ENCODE assay signal across 13 cellular contexts in genomic region chr15:88449581-88449980, GRCh38. TPM values are rescaled to one million over a fixed set of nuclear protein-coding genes. Genes with fewer than 3 reads are reported as not detected.
DNase-seq lines count a peak whose midpoint lies in the region; ATAC-seq, FAIRE-seq and TF ChIP-seq lines count a peak whose summit lies in the region.
"Had no signal": no experiment of that assay in that cellular context is flagged by ENCODE, and none has a peak within 500 bp of the region (broad histone marks: within the 10 kb centered on the region; RNA-seq: fewer than 3 reads in every experiment).

No MANE protein-coding gene starts in this region.

- DNase-seq in A549 (ENCODE audit: low read depth in 1 of 2, low spot score in 1 of 2) (no peak), colonic mucosa (peak; percentile 3), osteocyte (ENCODE audit: extremely low spot score, unreplicated experiment) (peak; percentile 65), OCI-M1 (lab: John Stamatoyannopoulos, UW) (no peak)
- no peak for DNase-seq in activated CD4-positive, CD25-positive, alpha-beta regulatory T cell treated with anti-CD3 and anti-CD28 coated beads, Interleukin-2, amount 50 U/mL, for 72 hours

- no peaks in the 10 kb centered on the region for H3K9me3 Mint-ChIP-seq in osteocyte (ENCODE audit: unreplicated experiment)

- no peaks in the 10 kb centered on the region for H3K9me2 ChIP-seq in Loucy (replicated peaks; ENCODE audit: low read depth, low read length)

- H3K36me3 ChIP-seq in Loucy (ENCODE audit: insufficient read depth, low read length) = no peaks in the 10 kb centered on the region
- H3K36me3 ChIP-seq in colonic mucosa = no peaks in the 10 kb centered on the region
- H3K36me3 ChIP-seq: BE2C had no signal

- 79% methylated on average over 8 of the region's 8 CpGs for WGBS in A549 (ENCODE audit: missing lambda C conversion rate)

- no peak overlapping the region for H3K4me3 Mint-ChIP-seq in osteocyte (ENCODE audit: unreplicated experiment)
- H3K4me3 Mint-ChIP-seq: CD4-positive, alpha-beta memory T cell; HFFc6 had no signal

- H3K9ac ChIP-seq in Loucy (ENCODE audit: low read depth, low read length, poor library complexity, severe bottlenecking) = no peak overlapping the region
- no peak overlapping the region for H3K9ac ChIP-seq in colonic mucosa (ENCODE audit: low read depth in 2 of 2, low read length in 2 of 2)

- no peaks in the 10 kb centered on the region for H3K4me1 Mint-ChIP-seq in osteocyte (ENCODE audit: unreplicated experiment)

- CTCF ChIA-PET in A549 (lab: Yijun Ruan, JAX) = interaction anchor here (0.6 to 12.9 kb wide), 36 partner anchors 9 to 1825 kb away, joined by 3 to 201 read pairs (median 5); partner anchors contain the start of gene NTRK3

- no peaks in the 10 kb centered on the region for H3K27me3 ChIP-seq in Loucy (ENCODE audit: insufficient read depth, low read length, poor library complexity, severe bottlenecking)
- no peaks in the 10 kb centered on the region for H3K27me3 ChIP-seq in colonic mucosa
- H3K27me3 ChIP-seq: BE2C had no signal

- FAIRE-seq in A549 (lab: Jason Lieb, UNC) = no peak
- FAIRE-seq: A204.1, G401.6 had no signal

- peaks cover 22% of the 10 kb centered on the region for H3K27me3 Mint-ChIP-seq in osteocyte (ENCODE audit: unreplicated experiment)

- H4K20me1 ChIP-seq in Loucy (ENCODE audit: insufficient read depth, low read length, poor library complexity, severe bottlenecking) = no peaks in the 10 kb centered on the region

- no peak for TF ChIP-seq EP300 in A549 (IDR thresholded peaks at IDR 0.05)

- TF ChIP-seq RAD21 in A549 (conservative IDR thresholded peaks at IDR 0.05 in 1 of 2, IDR thresholded peaks at IDR 0.05 in 1 of 2) = no peak

- no peak overlapping the region for H3K27ac Mint-ChIP-seq in osteocyte (ENCODE audit: unreplicated experiment)
- H3K27ac Mint-ChIP-seq: CD4-positive, alpha-beta memory T cell; HFFc6 had no signal

- intact Hi-C loops in colonic mucosa (cut with DNase I) = no loop called here

- TF ChIP-seq POLR2A in A549 (IDR thresholded peaks at IDR 0.05; ENCODE audit: low read length) = no peak

- H3K27ac ChIP-seq in A549 (peak overlapping the region; percentile 37 to 79), colonic mucosa (no peak overlapping the region)
- H3K27ac ChIP-seq: C4-2B had no signal

- H3K79me2 ChIP-seq in Loucy (ENCODE audit: insufficient read depth, low read length) = no peaks in the 10 kb centered on the region

- H3K4me2 ChIP-seq in A549 (no peak overlapping the region), Loucy (ENCODE audit: low read depth, low read length, poor library complexity, severe bottlenecking) (peak overlapping the region; percentile 55)

- TF ChIP-seq CTCF in A549 (IDR thresholded peaks at IDR 0.05) (no peak), Loucy (conservative IDR thresholded peaks at IDR 0.05; ENCODE audit: low read length) (no peak), colonic mucosa (IDR thresholded peaks at IDR 0.05) (no peak), osteocyte (IDR thresholded peaks at IDR 0.05) (no peak)

- H3K4me1 ChIP-seq in A549 (peaks cover 7% of the 10 kb centered on the region), Loucy (ENCODE audit: insufficient read depth, low read length, poor library complexity, severe bottlenecking) (no peaks in the 10 kb centered on the region), colonic mucosa (no peaks in the 10 kb centered on the region)

- no peaks in the 10 kb centered on the region for H3F3A ChIP-seq in Loucy (ENCODE audit: low read depth)

- H3K36me3 Mint-ChIP-seq in osteocyte (ENCODE audit: unreplicated experiment) = no peaks in the 10 kb centered on the region
- H3K36me3 Mint-ChIP-seq: CD4-positive, alpha-beta memory T cell had no signal

- ATAC-seq in A549 = no peak
- no peak for ATAC-seq in GM21515 (IDR thresholded peaks at IDR 0.05; ENCODE audit: unreplicated experiment)

- H2AFZ ChIP-seq in Loucy (ENCODE audit: low read length) = no peak overlapping the region

- POLR2A ChIA-PET in A549 (lab: Yijun Ruan, JAX) = interaction anchor here (1.3 kb wide), 1 partner anchor 17 kb away, joined by 6 read pairs; the partner anchor contains the start of genes MRPL46 and MRPS11

- H3K4me3 ChIP-seq in A549 = no peak overlapping the region
- no peak overlapping the region for H3K4me3 ChIP-seq in Loucy (ENCODE audit: low read length, poor library complexity, severe bottlenecking)
- H3K4me3 ChIP-seq in colonic mucosa = no peak overlapping the region

- H3K9me3 ChIP-seq in A549 = peaks cover 6% of the 10 kb centered on the region; the same call in 1 of the 3 replicates
- no peaks in the 10 kb centered on the region for H3K9me3 ChIP-seq in Loucy (ENCODE audit: insufficient read depth, low read depth, low read length)
- H3K9me3 ChIP-seq in colonic mucosa = no peaks in the 10 kb centered on the region
- H3K9me3 ChIP-seq: BE2C had no signal

TF ChIP-seq in A549, 52 proteins besides CTCF, POLR2A, EP300 and RAD21:
- TF ChIP-seq RARB (CRISPR knock-in tag; IDR thresholded peaks at IDR 0.05) (no peak), CEBPB (IDR thresholded peaks at IDR 0.05) (no peak), FOXS1 (CRISPR knock-in tag; IDR thresholded peaks at IDR 0.05) (no peak), POLR2AphosphoS2 (conservative IDR thresholded peaks at IDR 0.05; ENCODE audit: low read length) (no peak), TP53 (CRISPR knock-in tag; IDR thresholded peaks at IDR 0.05) (no peak), ESRRA (IDR thresholded peaks at IDR 0.05; ENCODE audit: borderline replicate concordance, low read length) (no peak), MYC (IDR thresholded peaks at IDR 0.05; ENCODE audit: borderline replicate concordance, low read length) (no peak), KDM1A (IDR thresholded peaks at IDR 0.05; ENCODE audit: low read depth) (no peak), RFX5 (IDR thresholded peaks at IDR 0.05) (no peak), PHF8 (IDR thresholded peaks at IDR 0.05; ENCODE audit: borderline replicate concordance, low read depth) (no peak), REST (IDR thresholded peaks at IDR 0.05) (no peak)

RNA-seq across cellular contexts. Expression of gene MRPL46, which starts 17.6 kb away (rescaled TPM):
- polyA plus RNA-seq in A549 (2011; rRNA removed) (66.9 and 76.1 TPM in 2 replicates), A549 (2017; fragmentation: RNase III; extraction: RNeasy Plus Mini Kit Qiagen cat#74134 plus additional on column Dnase treatment) (54.9 to 61.1 TPM (median 57.7 TPM) in 3 replicates)
- polyA plus RNA-seq in A549 (2012; cell fraction: cytosol; rRNA removed) = 72.2 and 72.9 TPM in 2 replicates
- polyA plus RNA-seq in A549 (2012; cell fraction: nucleus; rRNA removed) = 31.9 and 40.3 TPM in 2 replicates
- polyA minus RNA-seq in A549 (2011; rRNA and poly(A)+ RNA removed) = 16.9 and 17.0 TPM in 2 replicates
- total RNA-seq in colonic mucosa (10 to 100 TPM; 20.6 to 40.6 TPM), osteocyte (17.0 and 20.4 TPM in 2 replicates)

RNA-seq across cellular contexts. Expression of gene MRPS11, which starts 17.9 kb away (rescaled TPM):
- 99.0 and 102 TPM in 2 replicates for polyA plus RNA-seq in A549 (2011; rRNA removed)
- 210 and 263 TPM in 2 replicates for polyA plus RNA-seq in A549 (2012; cell fraction: cytosol; rRNA removed)
- polyA plus RNA-seq in A549 (2012; cell fraction: nucleus; rRNA removed) = 94.1 and 111 TPM in 2 replicates
- polyA plus RNA-seq in A549 (2017; fragmentation: RNase III; extraction: RNeasy Plus Mini Kit Qiagen cat#74134 plus additional on column Dnase treatment) = 122 to 129 TPM (median 123 TPM) in 3 replicates
- polyA minus RNA-seq in A549 (2011; rRNA and poly(A)+ RNA removed) = 35.6 and 44.3 TPM in 2 replicates
- 10 to 100 TPM; 45.7 to 73.6 TPM for total RNA-seq in colonic mucosa
- total RNA-seq in osteocyte = 41.9 and 51.0 TPM in 2 replicates

Comparison
In these comparisons a context has a peak if more than half of its experiments do, and no peak if none do; other contexts are left out.
1. DNase-seq: peak in colonic mucosa (single experiment) and osteocyte (single experiment); none in A549 (0 of 2), activated CD4-positive, CD25-positive, alpha-beta regulatory T cell treated with anti-CD3 and anti-CD28 coated beads, Interleukin-2, amount 50 U/mL, for 72 hours (single experiment) and OCI-M1 (single experiment).